7 cellular contexts compared by ENCODE assay signal in the genomic region with DNA sequence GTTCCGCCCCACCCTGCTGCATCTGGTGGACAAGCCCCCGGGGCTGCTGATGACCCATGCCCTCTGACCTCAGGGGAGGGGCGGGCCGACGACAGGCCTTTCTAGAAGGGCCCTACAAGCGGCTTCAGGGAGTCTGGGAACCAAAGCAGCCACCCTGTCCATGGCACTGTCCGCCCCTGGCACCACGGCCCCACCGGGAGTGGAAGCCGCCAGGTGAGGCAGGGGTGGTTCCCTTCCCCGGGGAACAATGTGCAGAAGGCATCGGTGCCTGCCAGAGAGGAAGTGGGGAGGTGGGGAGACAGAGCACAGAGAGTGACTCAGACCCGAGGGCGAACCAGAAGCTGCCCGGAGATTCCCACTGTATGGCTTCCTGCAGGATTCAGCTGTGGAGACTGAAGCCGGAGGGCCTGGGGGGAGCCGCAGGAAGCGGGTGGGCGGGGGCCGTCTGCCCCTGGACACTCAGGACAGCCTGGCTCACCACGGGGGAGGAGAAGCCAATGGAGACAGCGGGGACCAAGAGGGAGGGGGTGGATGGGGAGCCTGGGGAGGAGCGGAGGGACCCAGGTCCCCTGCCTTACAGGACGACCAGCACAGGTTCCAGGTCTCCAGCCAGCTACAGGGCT.
DNase-seq lines count a peak whose midpoint lies in the region; ATAC-seq and TF ChIP-seq lines count a peak whose summit lies in the region.

No MANE protein-coding gene starts in this region.

- no peaks in the 10 kb centered on the region for H3K9me3 ChIP-seq in ovary

- no peak for ATAC-seq in GM19023 (IDR thresholded peaks at IDR 0.05; ENCODE audit: unreplicated experiment)

- no peaks in the 10 kb centered on the region for H3K27me3 ChIP-seq in ovary

- 6 to 7% (median 6%) methylated on average over 22 to 24 of the region's 24 CpGs for WGBS in ovary, 3 donors

- no peak for TF ChIP-seq CTCF in epithelial cell of proximal tubule (conservative IDR thresholded peaks at IDR 0.05; ENCODE audit: low read depth, low read length)
- TF ChIP-seq CTCF in ovary (IDR thresholded peaks at IDR 0.05), result no peak

- intact Hi-C loops in ovary (cut with DNase I), result loop anchor here (5.0 to 10.0 kb wide), 11 partner anchors 91 to 942 kb away; a partner anchor contains a TSS

- DNase-seq in EL (peak; percentile 81), NCI-H1417 treated with DMSO at 0.1 percent for 48 hours (lab: John Stamatoyannopoulos, UW) (peak; percentile 51), epithelial cell of proximal tubule (ENCODE audit: low read depth) (peak; percentile 1), ovary (peak in 4 of 5 donors; percentile 31 to 52 (median 36)), T-helper 2 cell (no peak)
- no peak for DNase-seq in stimulated activated CD4-positive, alpha-beta T cell treated with anti-CD3 and anti-CD28 coated beads, Interleukin-4, amount 100 ng/mL, for 4 hours

- peak overlapping the region in 1 of 2 donors; percentile 44 for H3K27ac ChIP-seq in ovary

- no peak for TF ChIP-seq EP300 in ovary (IDR thresholded peaks at IDR 0.05)

- peaks cover 11% of the 10 kb centered on the region for H3K4me1 ChIP-seq in ovary (ENCODE audit: insufficient read depth)

- H3K4me3 ChIP-seq in epithelial cell of proximal tubule (ENCODE audit: low read depth, low read length) (peak overlapping the region; percentile 54), ovary (no peak overlapping the region)

- H3K36me3 ChIP-seq in ovary, result no peaks in the 10 kb centered on the region

- TF ChIP-seq POLR2A in ovary (IDR thresholded peaks at IDR 0.05), result no peak

Comparison
In these comparisons a context has a peak if more than half of its experiments do, and no peak if none do; other contexts are left out.
1. DNase-seq: peak in EL (single experiment), NCI-H1417 treated with DMSO at 0.1 percent for 48 hours (single experiment), epithelial cell of proximal tubule (single experiment) and ovary (4 of 5); none in T-helper 2 cell (0 of 5) and stimulated activated CD4-positive, alpha-beta T cell treated with anti-CD3 and anti-CD28 coated beads, Interleukin-4, amount 100 ng/mL, for 4 hours (0 of 2).